19 cellular contexts compared by ENCODE assay signal in the genomic region with DNA sequence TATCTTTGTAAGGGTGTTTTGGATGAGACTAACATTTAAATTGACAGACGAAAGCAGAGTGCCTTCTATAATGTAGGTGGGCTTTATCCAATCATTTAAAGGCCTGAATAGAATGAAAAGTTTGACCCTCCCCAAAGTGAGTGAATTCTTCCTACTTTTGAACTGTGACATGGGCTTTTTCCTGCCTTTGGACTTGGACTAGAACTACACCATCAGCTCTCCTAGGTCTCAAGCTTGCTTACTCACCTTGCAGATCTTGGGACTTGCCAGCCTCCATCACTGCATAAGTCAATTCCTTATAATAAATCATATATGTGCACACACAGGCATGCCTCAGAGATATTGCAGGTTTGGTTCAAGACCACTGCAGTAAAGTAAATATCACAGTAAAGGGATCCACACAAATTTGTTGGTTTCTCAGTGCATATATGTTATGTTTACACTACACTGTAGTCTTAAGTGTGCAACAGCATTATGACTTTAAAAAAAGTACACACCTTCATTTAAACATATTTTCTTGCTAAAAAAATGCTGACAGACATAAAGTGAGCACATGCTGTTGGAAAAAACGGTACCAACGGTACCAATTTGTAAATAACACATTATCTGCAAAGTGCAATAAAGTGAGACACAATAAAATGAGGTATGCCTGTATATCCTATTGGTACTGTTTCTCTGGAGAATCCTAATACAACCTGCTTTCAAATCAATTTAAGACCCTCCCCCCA.
"Had no signal": no experiment of that assay in that cellular context is flagged by ENCODE, and none has a peak within 500 bp of the region (broad histone marks: within the 10 kb centered on the region; RNA-seq: fewer than 3 reads in every experiment).

No MANE protein-coding gene starts in this region.

- H3K27me3 ChIP-seq: ascending aorta, tibial artery had no signal

- H3K9me3 ChIP-seq: ascending aorta, tibial artery had no signal

- DNase-seq: activated CD4-positive, alpha-beta T cell treated with anti-CD3 and anti-CD28 coated beads, Interleukin-2, amount 10 ng/mL, durations not matched to agents 7 days and 5 days; activated CD8-positive, alpha-beta memory T cell treated with anti-CD3 and anti-CD28 coated beads for 24 hours; activated naive CD4-positive, alpha-beta T cell; dermis blood vessel endothelial cell; effector memory CD8-positive, alpha-beta T cell; foreskin melanocyte; head of caudate nucleus; islet precursor cell; nucleus accumbens; posterior cingulate gyrus; retina; stimulated activated CD4-positive, alpha-beta T cell treated with anti-CD3 and anti-CD28 coated beads, Interleukin-2, amount 100 ng/mL, for 48 hours; T-helper 17 cell; tibial artery had no signal

- FAIRE-seq: bronchial epithelial cell had no signal

- H3K4me3 ChIP-seq: lung had no signal

- H3K27ac ChIP-seq: epithelial cell of prostate had no signal

- H3K36me3 ChIP-seq: ascending aorta, tibial artery had no signal

- ATAC-seq: effector memory CD8-positive, alpha-beta T cell; stimulated activated memory B cell treated with anti-CD40 and anti-IgM and Interleukin-4, amounts not matched to agents 10 μg/mL and 1 μg/mL and 100 μg/mL, for 72 hours; T-helper 17 cell had no signal

- H3K36me3 Mint-ChIP-seq: stimulated activated memory B cell treated with anti-CD40 and anti-IgM and Interleukin-4, amounts not matched to agents 10 μg/mL and 1 μg/mL and 100 μg/mL, for 72 hours had no signal

- H3K9me3 Mint-ChIP-seq: activated CD4-positive, alpha-beta T cell treated with anti-CD3 and anti-CD28 coated beads, Interleukin-2, amount 10 ng/mL, durations not matched to agents 7 days and 5 days; effector memory CD8-positive, alpha-beta T cell; stimulated activated memory B cell treated with anti-CD40 and anti-IgM and Interleukin-4, amounts not matched to agents 10 μg/mL and 1 μg/mL and 100 μg/mL, for 72 hours had no signal
